16 cellular contexts compared by ENCODE assay signal in genomic region chr5:132253452-132254320, GRCh38. TPM values are rescaled to one million over a fixed set of nuclear protein-coding genes. Genes with fewer than 3 reads are reported as not detected.
DNase-seq lines count a peak whose midpoint lies in the region; ATAC-seq, FAIRE-seq and TF ChIP-seq lines count a peak whose summit lies in the region.
"Had no signal": no experiment of that assay in that cellular context is flagged by ENCODE, and none has a peak within 500 bp of the region (broad histone marks: within the 10 kb centered on the region; RNA-seq: fewer than 3 reads in every experiment).

No MANE protein-coding gene starts in this region.

- TF ChIP-seq CTCF in natural killer cell (IDR thresholded peaks at IDR 0.05): no peak
- TF ChIP-seq CTCF in tibial nerve (IDR thresholded peaks at IDR 0.05): no peak

- no peak for TF ChIP-seq EP300 in tibial nerve (IDR thresholded peaks at IDR 0.05)

- peak overlapping the region in 1 of 2 donors; percentile 41 for H3K27ac ChIP-seq in aorta (ENCODE audit: low read depth in 1 of 2, low read length in 2 of 2)
- H3K27ac ChIP-seq in tibial nerve: peak overlapping the region in 1 of 4 donors; percentile 98
- H3K27ac ChIP-seq: BLaER1, brain microvascular endothelial cell, VCaP had no signal

- peak; percentile 18 to 28 for ATAC-seq in natural killer cell treated with Interleukin-12 subunit alpha and Interleukin-12 subunit beta and Interleukin-15 and Interleukin-18, amount 100 ng/mL, for 72 hours
- ATAC-seq in natural killer cell (no peak), left colon (peak; percentile 69), aorta (ENCODE audit: low FRiP score) (no peak), HG03565 (IDR thresholded peaks at IDR 0.05; ENCODE audit: unreplicated experiment) (no peak)
- ATAC-seq: T-cell had no signal

- H3K27ac Mint-ChIP-seq in natural killer cell treated with Interleukin-12 subunit alpha and Interleukin-12 subunit beta and Interleukin-15 and Interleukin-18, amount 100 ng/mL, for 72 hours: no peak overlapping the region
- H3K27ac Mint-ChIP-seq in natural killer cell: no peak overlapping the region
- H3K27ac Mint-ChIP-seq: T-cell had no signal

- WGBS in aorta, 2 donors: 92 to 96% methylated on average over 8 of the region's 8 CpGs
- WGBS in tibial nerve, 2 donors: 88 to 91% methylated on average over 5 to 8 of the region's 8 CpGs

- H3K36me3 Mint-ChIP-seq in natural killer cell treated with Interleukin-12 subunit alpha and Interleukin-12 subunit beta and Interleukin-15 and Interleukin-18, amount 100 ng/mL, for 72 hours: no peaks in the 10 kb centered on the region
- no peaks in the 10 kb centered on the region for H3K36me3 Mint-ChIP-seq in natural killer cell
- H3K36me3 Mint-ChIP-seq: T-cell had no signal

- DNase-seq in natural killer cell treated with Interleukin-12 subunit alpha and Interleukin-12 subunit beta and Interleukin-15 and Interleukin-18, amount 100 ng/mL, for 72 hours (ENCODE audit: low spot score): peak; percentile 44
- DNase-seq in natural killer cell (no peak), left colon (no peak), aorta (peak; percentile 40 to 67), tibial nerve (ENCODE audit: low spot score in 2 of 2) (no peak), H54 (ENCODE audit: insufficient read length, low spot score) (no peak)
- DNase-seq in activated CD8-positive, alpha-beta memory T cell treated with anti-CD3 and anti-CD28 coated beads, Interleukin-2, amount 50 U/mL, for 4 hours: peak; percentile 10
- DNase-seq: activated gamma-delta T cell treated with Interleukin-2 at 50 U/mL for 16 hours; brain microvascular endothelial cell; hypothalamus; RPMI8226; stimulated activated CD4-positive, alpha-beta T cell treated with anti-CD3 and anti-CD28 coated beads, Interleukin-4, amount 100 ng/mL, for 1 hour had no signal

- H3K4me1 ChIP-seq in aorta (ENCODE audit: control insufficient read depth in 1 of 2, insufficient read depth in 2 of 2, low read length in 2 of 2) (peaks cover 0 to 2% of the 10 kb centered on the region in 2 donors), tibial nerve (peaks cover 0 to 33% (median 4%) of the 10 kb centered on the region in 4 donors)
- H3K4me1 ChIP-seq: BLaER1 had no signal

- H3K36me3 ChIP-seq in aorta (ENCODE audit: control insufficient read depth in 1 of 2, insufficient read depth in 2 of 2, low read length in 1 of 2) (no peaks in the 10 kb centered on the region), tibial nerve (no peaks in the 10 kb centered on the region)
- H3K36me3 ChIP-seq: BLaER1, brain microvascular endothelial cell had no signal

- H3K4me3 ChIP-seq in aorta (ENCODE audit: low read length in 2 of 2): no peak overlapping the region
- no peak overlapping the region for H3K4me3 ChIP-seq in tibial nerve
- H3K4me3 ChIP-seq: BLaER1 had no signal

- intact Hi-C loops in natural killer cell (cut with micrococcal nuclease) (no loop called here), left colon (cut with DNase I, micrococcal nuclease) (no loop called here), aorta (cut with DNase I) (loop anchor here in 1 of 2 donors (10.0 kb wide), 1 partner anchor 241 kb away; the partner anchor contains the start of gene IRF1)

- H3K4me1 Mint-ChIP-seq in natural killer cell treated with Interleukin-12 subunit alpha and Interleukin-12 subunit beta and Interleukin-15 and Interleukin-18, amount 100 ng/mL, for 72 hours (ENCODE audit: low read depth in 2 of 2): no peaks in the 10 kb centered on the region
- H3K4me1 Mint-ChIP-seq in natural killer cell: peaks cover 0 to 4% of the 10 kb centered on the region in 2 donors
- H3K4me1 Mint-ChIP-seq: T-cell had no signal

- H3K27me3 Mint-ChIP-seq in natural killer cell treated with Interleukin-12 subunit alpha and Interleukin-12 subunit beta and Interleukin-15 and Interleukin-18, amount 100 ng/mL, for 72 hours: peaks cover 10 to 17% of the 10 kb centered on the region in 2 donors
- peaks cover 13% of the 10 kb centered on the region in 2 donors for H3K27me3 Mint-ChIP-seq in natural killer cell (ENCODE audit: low read depth in 2 of 2)

- TF ChIP-seq POLR2A in tibial nerve (IDR thresholded peaks at IDR 0.05) (no peak), H54 (IDR thresholded peaks at IDR 0.05; ENCODE audit: low read depth, low read length) (no peak)

- no peak overlapping the region for H3K4me3 Mint-ChIP-seq in natural killer cell treated with Interleukin-12 subunit alpha and Interleukin-12 subunit beta and Interleukin-15 and Interleukin-18, amount 100 ng/mL, for 72 hours
- no peak overlapping the region for H3K4me3 Mint-ChIP-seq in natural killer cell
- H3K4me3 Mint-ChIP-seq: T-cell had no signal

- no peaks in the 10 kb centered on the region for H3K9me3 Mint-ChIP-seq in natural killer cell treated with Interleukin-12 subunit alpha and Interleukin-12 subunit beta and Interleukin-15 and Interleukin-18, amount 100 ng/mL, for 72 hours
- no peaks in the 10 kb centered on the region for H3K9me3 Mint-ChIP-seq in natural killer cell
- H3K9me3 Mint-ChIP-seq: T-cell had no signal

- FAIRE-seq in H54 (lab: Jason Lieb, UNC): no peak

- H3K27me3 ChIP-seq in aorta (ENCODE audit: control insufficient read depth in 1 of 2, insufficient read depth in 2 of 2, low read length in 1 of 2) (no peaks in the 10 kb centered on the region), tibial nerve (no peaks in the 10 kb centered on the region)
- H3K27me3 ChIP-seq: BLaER1, brain microvascular endothelial cell had no signal

- H3K9me3 ChIP-seq in aorta (ENCODE audit: control insufficient read depth, low read length) (no peaks in the 10 kb centered on the region), tibial nerve (no peaks in the 10 kb centered on the region)
- H3K9me3 ChIP-seq: BLaER1 had no signal

RNA-seq across cellular contexts. Expression of gene PDLIM4, which starts 3.8 kb away (rescaled TPM):
- total RNA-seq in natural killer cell treated with Interleukin-12 subunit alpha and Interleukin-12 subunit beta and Interleukin-15 and Interleukin-18, amount 100 ng/mL, for 72 hours: not detected
- total RNA-seq in natural killer cell: not detected
- total RNA-seq in left colon: 10 to 100 TPM in 1 of 2 donors, 1 to 10 TPM in 1; 1.5 to 11.9 TPM
- total RNA-seq in aorta: 10 to 100 TPM; 51.5 to 70.9 TPM
- polyA plus RNA-seq in aorta: 10 to 100 TPM; 12.8 to 23.3 TPM
- total RNA-seq in tibial nerve: 10 to 100 TPM; 32.4 to 90.9 (median 50.8) TPM
- total RNA-seq: T-cell had no signal

RNA-seq across cellular contexts. Expression of gene P4HA2, which starts 26.0 kb away (rescaled TPM):
- total RNA-seq in natural killer cell treated with Interleukin-12 subunit alpha and Interleukin-12 subunit beta and Interleukin-15 and Interleukin-18, amount 100 ng/mL, for 72 hours: 10 to 100 TPM in 1 of 2 donors, 1 to 10 TPM in 1; 5.5 to 20.1 TPM
- total RNA-seq in natural killer cell: under 1 TPM in 1 of 3 donors, not detected in 2; 0.20 TPM
- total RNA-seq in left colon: 10 to 100 TPM; 56.7 to 69.4 TPM
- 10 to 100 TPM; 39.8 to 68.1 TPM for total RNA-seq in aorta
- polyA plus RNA-seq in aorta: 10 to 100 TPM; 19.2 to 29.5 TPM
- 10 to 100 TPM; 15.9 to 26.9 (median 22.8) TPM for total RNA-seq in tibial nerve

RNA-seq across cellular contexts. Expression of gene SLC22A4, which starts 40.5 kb away (rescaled TPM):
- total RNA-seq in natural killer cell treated with Interleukin-12 subunit alpha and Interleukin-12 subunit beta and Interleukin-15 and Interleukin-18, amount 100 ng/mL, for 72 hours: 1 to 10 TPM in 1 of 2 donors, under 1 TPM in 1; 0.93 to 2.5 TPM
- 1 to 10 TPM in 1 of 3 donors, under 1 TPM in 2; 0.14 to 2.3 (median 0.27) TPM for total RNA-seq in natural killer cell
- total RNA-seq in left colon: 1 to 10 TPM; 3.8 to 7.3 TPM
- 1 to 10 TPM; 4.6 to 5.5 TPM for total RNA-seq in aorta
- polyA plus RNA-seq in aorta: 1 to 10 TPM; 1.3 to 1.7 TPM
- 1 to 10 TPM; 1.9 to 4.2 (median 2.5) TPM for total RNA-seq in tibial nerve

Comparison
In these comparisons a context has a peak if more than half of its experiments do, and no peak if none do; other contexts are left out.
1. ATAC-seq: peak in natural killer cell treated with Interleukin-12 subunit alpha and Interleukin-12 subunit beta and Interleukin-15 and Interleukin-18, amount 100 ng/mL, for 72 hours (2 of 2) and left colon (single experiment); none in natural killer cell (0 of 3), aorta (single experiment) and HG03565 (single experiment).
2. DNase-seq: peak in natural killer cell treated with Interleukin-12 subunit alpha and Interleukin-12 subunit beta and Interleukin-15 and Interleukin-18, amount 100 ng/mL, for 72 hours (single experiment), activated CD8-positive, alpha-beta memory T cell treated with anti-CD3 and anti-CD28 coated beads, Interleukin-2, amount 50 U/mL, for 4 hours (single experiment) and aorta (2 of 2); none in natural killer cell (single experiment), left colon (0 of 2), tibial nerve (0 of 2) and H54 (single experiment).
3. RNA of gene P4HA2, which starts 26.0 kb away (total RNA-seq): 56.7 to 69.4 TPM in left colon, 39.8 to 68.1 TPM in aorta, 15.9 to 26.9 TPM in tibial nerve and 5.5 to 20.1 TPM in natural killer cell treated with Interleukin-12 subunit alpha and Interleukin-12 subunit beta and Interleukin-15 and Interleukin-18, amount 100 ng/mL, for 72 hours; 0.20 TPM in natural killer cell; every median in the first group is over 4 times any median in the second.